ENCODE assay signal across 16 cellular contexts in genomic region chr15:92650256-92650655, GRCh38. TPM values are rescaled to one million over a fixed set of nuclear protein-coding genes. Genes with fewer than 3 reads are reported as not detected.
DNase-seq lines count a peak whose midpoint lies in the region; ATAC-seq and TF ChIP-seq lines count a peak whose summit lies in the region.
"Had no signal": no experiment of that assay in that cellular context is flagged by ENCODE, and none has a peak within 500 bp of the region (broad histone marks: within the 10 kb centered on the region; RNA-seq: fewer than 3 reads in every experiment).

No MANE protein-coding gene starts in this region.

- H3K36me3 ChIP-seq in PC-3 (ENCODE audit: low read depth, low read length) (no peaks in the 10 kb centered on the region; the same call in 1 of the 2 replicates), fibroblast of lung (ENCODE audit: control insufficient read depth, insufficient read depth, low read length) (no peaks in the 10 kb centered on the region), thyroid gland (no peaks in the 10 kb centered on the region), suprapubic skin (no peaks in the 10 kb centered on the region)

- no peak overlapping the region for H2AFZ ChIP-seq in PC-3 (ENCODE audit: low read length)
- H2AFZ ChIP-seq in fibroblast of lung (ENCODE audit: low read length), result no peak overlapping the region

- H3K9me2 ChIP-seq in PC-3 (replicated peaks; ENCODE audit: low read length), result no peaks in the 10 kb centered on the region

- H3K4me1 ChIP-seq in PC-3 (ENCODE audit: insufficient read depth, low read length), result peaks cover 44% of the 10 kb centered on the region
- H3K4me1 ChIP-seq in fibroblast of lung (ENCODE audit: control insufficient read depth, extremely low read depth, insufficient read depth, low read length), result no peaks in the 10 kb centered on the region
- peaks cover 74 to 85% of the 10 kb centered on the region in 2 donors for H3K4me1 ChIP-seq in thyroid gland
- H3K4me1 ChIP-seq in suprapubic skin, result peaks cover 16% of the 10 kb centered on the region

- 25 to 42% methylated on average over 9 of the region's 9 CpGs for WGBS in thyroid gland, 2 donors
- 73% methylated on average over 9 of the region's 9 CpGs for WGBS in suprapubic skin

- H4K20me1 ChIP-seq in PC-3 (ENCODE audit: low read length) (no peaks in the 10 kb centered on the region), fibroblast of lung (ENCODE audit: control insufficient read depth, extremely low read depth, insufficient read depth, low read length) (no peaks in the 10 kb centered on the region)

- POLR2A ChIA-PET in PC-3 (lab: Charles Lee; ENCODE audit: unreplicated experiment), result no interaction called here

- intact Hi-C loops in PC-3 (cut with micrococcal nuclease) (no loop called here), thyroid gland (cut with DNase I) (no loop called here)

- ATAC-seq in PC-3, result no peak
- ATAC-seq: activated naive CD8-positive, alpha-beta T cell treated with anti-CD3 and anti-CD28 coated beads, Interleukin-2, amount 50 U/mL, for 24 hours; CD8-positive, alpha-beta T cell; esophagus mucosa; HepG2; right cardiac atrium had no signal

- BruUV-seq in PC-3 (replicated peaks; lab: Mats Ljungman, UMichigan), result no TSS peak

- H3K9ac ChIP-seq in PC-3 (ENCODE audit: low read length) (no peak overlapping the region), fibroblast of lung (ENCODE audit: insufficient read depth, low read length) (no peak overlapping the region)

- no peak for TF ChIP-seq POLR2A in thyroid gland (IDR thresholded peaks at IDR 0.05)
- no peak for TF ChIP-seq POLR2A in suprapubic skin (IDR thresholded peaks at IDR 0.05)

- peak; percentile 19 for DNase-seq in activated CD8-positive, alpha-beta memory T cell treated with anti-CD3 and anti-CD28 coated beads for 24 hours
- DNase-seq in activated CD8-positive, alpha-beta memory T cell treated with anti-CD3 and anti-CD28 coated beads, Interleukin-2, amount 50 U/mL, for 48 hours, result no peak
- DNase-seq in PC-3, result no peak
- peak; percentile 15 to 67 for DNase-seq in fibroblast of lung (ENCODE audit: low read depth in 2 of 2)
- DNase-seq in thyroid gland, result peak; percentile 87
- no peak for DNase-seq in GM03348 (ENCODE audit: low spot score)
- no peak for DNase-seq in suprapubic skin (ENCODE audit: low spot score in 2 of 2)
- no peak for DNase-seq in DMS53 (lab: John Stamatoyannopoulos, UW)
- DNase-seq: activated naive CD8-positive, alpha-beta T cell treated with anti-CD3 and anti-CD28 coated beads, Interleukin-2, amount 50 U/mL, for 24 hours; CD8-positive, alpha-beta T cell; cortex of kidney; naive B cell; right cardiac atrium; RPMI8226 had no signal

- H3K27me3 ChIP-seq in PC-3 (ENCODE audit: low read length) (no peaks in the 10 kb centered on the region), fibroblast of lung (ENCODE audit: control insufficient read depth, insufficient read depth, low read length) (no peaks in the 10 kb centered on the region), thyroid gland (no peaks in the 10 kb centered on the region), suprapubic skin (peaks cover under 1% of the 10 kb centered on the region)

- H3K4me2 ChIP-seq in PC-3 (ENCODE audit: low read length) (peak overlapping the region; percentile 65), fibroblast of lung (ENCODE audit: extremely low read depth, insufficient read depth, low read length) (no peak overlapping the region)

- H3F3A ChIP-seq in PC-3 (ENCODE audit: low read length, unreplicated experiment), result no peaks in the 10 kb centered on the region

- no peak for TF ChIP-seq EP300 in suprapubic skin (IDR thresholded peaks at IDR 0.05)

- H3K27ac ChIP-seq in PC-3 (ENCODE audit: low read length) (no peak overlapping the region), fibroblast of lung (ENCODE audit: insufficient read depth, low read length) (no peak overlapping the region), thyroid gland (peak overlapping the region; percentile 62 to 97 (median 62)), suprapubic skin (no peak overlapping the region)

- H3K79me2 ChIP-seq in PC-3 (ENCODE audit: low read length) (peaks cover 94% of the 10 kb centered on the region), fibroblast of lung (ENCODE audit: control insufficient read depth, insufficient read depth, low read length) (no peaks in the 10 kb centered on the region)

- CTCF ChIA-PET in PC-3 (lab: Charles Lee), result no interaction called here

- TF ChIP-seq CTCF in PC-3 (conservative IDR thresholded peaks at IDR 0.05; ENCODE audit: low read depth, low read length) (no peak), fibroblast of lung (conservative IDR thresholded peaks at IDR 0.05 in 1 of 2, IDR thresholded peaks at IDR 0.05 in 1 of 2; ENCODE audit: low read depth in 1 of 2, low read length in 2 of 2) (no peak), thyroid gland (IDR thresholded peaks at IDR 0.05) (no peak), suprapubic skin (IDR thresholded peaks at IDR 0.05) (no peak)

- peak overlapping the region; percentile 45; the same call in 1 of the 2 replicates for H3K4me3 ChIP-seq in PC-3 (ENCODE audit: low read length)
- no peak overlapping the region for H3K4me3 ChIP-seq in fibroblast of lung (replicated peaks in 1 of 4; ENCODE audit: control extremely low read depth in 1 of 4, insufficient read depth in 1 of 4, low read depth in 3 of 4, low read length in 4 of 4)
- H3K4me3 ChIP-seq in thyroid gland (replicated peaks in 1 of 3), result no peak overlapping the region
- no peak overlapping the region for H3K4me3 ChIP-seq in suprapubic skin

- H3K9me3 ChIP-seq in PC-3 (ENCODE audit: low read length) (no peaks in the 10 kb centered on the region; the same call in 1 of the 2 replicates), fibroblast of lung (ENCODE audit: control insufficient read depth, insufficient read depth, low read depth, low read length) (no peaks in the 10 kb centered on the region), thyroid gland (no peaks in the 10 kb centered on the region), suprapubic skin (no peaks in the 10 kb centered on the region)

RNA-seq across cellular contexts. Expression of gene FAM174B, which starts 5.3 kb away (rescaled TPM):
- total RNA-seq in PC-3 (2014; rRNA removed), result 9.6 and 14.2 TPM in 2 replicates
- total RNA-seq in fibroblast of lung, result 1.0 and 2.8 TPM in 2 replicates
- polyA plus RNA-seq in fibroblast of lung, result 0.87 and 1.4 TPM in 2 replicates
- 0.95 and 1.5 TPM in 2 replicates for polyA plus RNA-seq in fibroblast of lung (2012)
- polyA minus RNA-seq in fibroblast of lung (ENCODE audit: low replicate concordance), result 12.0 and 13.0 TPM in 2 replicates
- 10 to 100 TPM; 51.9 to 69.4 (median 61.4) TPM for total RNA-seq in thyroid gland
- total RNA-seq in suprapubic skin, result 10 to 100 TPM in 3 of 4 donors, 1 to 10 TPM in 1; 6.2 to 24.0 (median 18.3) TPM

Comparison
In these comparisons a context has a peak if more than half of its experiments do, and no peak if none do; other contexts are left out.
1. DNase-seq: peak in activated CD8-positive, alpha-beta memory T cell treated with anti-CD3 and anti-CD28 coated beads for 24 hours (single experiment), fibroblast of lung (2 of 2) and thyroid gland (2 of 2); none in activated CD8-positive, alpha-beta memory T cell treated with anti-CD3 and anti-CD28 coated beads, Interleukin-2, amount 50 U/mL, for 48 hours (single experiment), PC-3 (single experiment), GM03348 (single experiment), suprapubic skin (0 of 2) and DMS53 (single experiment).
2. H3K27ac ChIP-seq: peak in thyroid gland (3 of 3); none in PC-3 (single experiment), fibroblast of lung (single experiment) and suprapubic skin (single experiment).